ENCODE assay signal across 8 cellular contexts in genomic region chr12:124992874-124993567, GRCh38. TPM values are rescaled to one million over a fixed set of nuclear protein-coding genes. Genes with fewer than 3 reads are reported as not detected.
DNase-seq lines count a peak whose midpoint lies in the region; ATAC-seq and TF ChIP-seq lines count a peak whose summit lies in the region.

No MANE protein-coding gene starts in this region.

- CTCF ChIA-PET in AG04449 (lab: Yijun Ruan, JAX): interaction anchor here (0.9 to 1.2 kb wide), 2 partner anchors 16 to 77 kb away, joined by 4 read pairs; no protein-coding TSS in a partner anchor

- TF ChIP-seq POLR2A in stomach (IDR thresholded peaks at IDR 0.05): no peak

- no peaks in the 10 kb centered on the region for H3K36me3 Mint-ChIP-seq in nephron (ENCODE audit: low read depth)

- no peaks in the 10 kb centered on the region for H3K9me3 Mint-ChIP-seq in nephron

- H3K27ac ChIP-seq in HUES48 (ENCODE audit: low read depth, low read length) (peak overlapping the region; percentile 31), stomach (peak overlapping the region; percentile 70 to 86 (median 80))

- H3K4me3 ChIP-seq in AG04449 (ENCODE audit: low read depth, low read length) (peak overlapping the region; percentile 65), HUES48 (ENCODE audit: low read depth, low read length) (peak overlapping the region; percentile 73), epithelial cell of esophagus (ENCODE audit: low read length) (peak overlapping the region; percentile 44), stomach (peak overlapping the region; percentile 61 to 98 (median 74))

- POLR2A ChIA-PET in AG04449 (lab: Yijun Ruan, JAX): no interaction called here

- H3K27me3 ChIP-seq in HUES48 (ENCODE audit: control insufficient read depth, insufficient read depth, low read length) (no peaks in the 10 kb centered on the region), stomach (no peaks in the 10 kb centered on the region)

- peaks cover 22% of the 10 kb centered on the region for H3K4me1 Mint-ChIP-seq in nephron

- peaks cover 15% of the 10 kb centered on the region for H3K4me1 ChIP-seq in HUES48 (ENCODE audit: control insufficient read depth, insufficient read depth, low read length)
- H3K4me1 ChIP-seq in stomach: peaks cover 24 to 48% (median 36%) of the 10 kb centered on the region in 4 donors

- peak overlapping the region; percentile 84 to 95 (median 89) for H3K4me3 Mint-ChIP-seq in nephron

- 0 to 1% (median 1%) methylated on average over 22 to 23 of the region's 23 CpGs for WGBS in stomach, 5 donors

- no peaks in the 10 kb centered on the region for H3K36me3 ChIP-seq in HUES48 (ENCODE audit: control insufficient read depth, insufficient read depth, low read length)
- H3K36me3 ChIP-seq in stomach: no peaks in the 10 kb centered on the region

- peak overlapping the region; percentile 39; the same call in 1 of the 2 replicates for H3K9ac ChIP-seq in HUES48 (ENCODE audit: low read depth, low read length)

- H3K9me3 ChIP-seq in HUES48 (ENCODE audit: control insufficient read depth, insufficient read depth, low read length) (no peaks in the 10 kb centered on the region), stomach (no peaks in the 10 kb centered on the region)

- no peak for TF ChIP-seq CTCF in AG04449 (IDR thresholded peaks at IDR 0.05; ENCODE audit: insufficient read depth, low read length, missing control alignments)
- TF ChIP-seq CTCF in epithelial cell of esophagus (IDR thresholded peaks at IDR 0.05; ENCODE audit: insufficient read depth, low read depth, low read length, missing control alignments): peak; percentile 59
- TF ChIP-seq CTCF in nephron (IDR thresholded peaks at IDR 0.05; ENCODE audit: unreplicated experiment in 3 of 3): peak; percentile 35 to 45 (median 36)
- TF ChIP-seq CTCF in stomach (IDR thresholded peaks at IDR 0.05): peak in 3 of 7 experiments; percentile 16 to 35 (median 18)

- intact Hi-C loops in stomach (cut with DNase I; ENCODE audit: low total_unique reads): no loop called here

- ATAC-seq in GM19025 (IDR thresholded peaks at IDR 0.05; ENCODE audit: low read depth, unreplicated experiment): peak; percentile 15

- no peak for TF ChIP-seq EP300 in stomach (IDR thresholded peaks at IDR 0.05)

- DNase-seq in AG04449 (ENCODE audit: low read depth, low spot score) (no peak), NOMO-1 (lab: John Stamatoyannopoulos, UW; ENCODE audit: unreplicated experiment in 2 of 2) (peak; percentile 85 to 87), epithelial cell of esophagus (ENCODE audit: low read depth) (peak; percentile 87), stomach (peak; percentile 80)
- DNase-seq in activated CD8-positive, alpha-beta memory T cell treated with anti-CD3 and anti-CD28 coated beads for 24 hours: peak; percentile 88

- H3K27me3 Mint-ChIP-seq in nephron (ENCODE audit: low read depth): peaks cover 19% of the 10 kb centered on the region

- H3K27ac Mint-ChIP-seq in nephron: peak overlapping the region in 2 of 3 experiments; percentile 3 to 34

RNA-seq across cellular contexts. Expression of gene BRI3BP, which starts 0.4 kb away (rescaled TPM):
- 10 to 100 TPM in 3 of 5 donors, 1 to 10 TPM in 2; 1.2 to 24.3 (median 19.4) TPM for total RNA-seq in stomach
- 1 to 10 TPM; 1.7 to 5.2 (median 3.1) TPM for polyA plus RNA-seq in stomach

RNA-seq across cellular contexts. Expression of gene DHX37, which starts 4.1 kb away (rescaled TPM):
- 10 to 100 TPM in 3 of 5 donors, 1 to 10 TPM in 2; 1.8 to 22.0 (median 17.4) TPM for total RNA-seq in stomach
- 10 to 100 TPM in 1 of 3 donors, 1 to 10 TPM in 2; 6.6 to 10.5 (median 8.3) TPM for polyA plus RNA-seq in stomach
